ENCODE assay signal across 30 cellular contexts in genomic region chr11:57502870-57503269, GRCh38. TPM values are rescaled to one million over a fixed set of nuclear protein-coding genes. Genes with fewer than 3 reads are reported as not detected.
A peak's percentile ranks its signal among the peaks of the same experiment; 100 is the strongest.
DNase-seq lines count a peak whose midpoint lies in the region; ATAC-seq and TF ChIP-seq lines count a peak whose summit lies in the region.
"Had no signal": no experiment of that assay in that cellular context is flagged by ENCODE, and none has a peak within 500 bp of the region (broad histone marks: within the 10 kb centered on the region; RNA-seq: fewer than 3 reads in every experiment).

No MANE protein-coding gene starts in this region.

- H3K36me3 ChIP-seq in PC-9 (ENCODE audit: low read depth), result no peaks in the 10 kb centered on the region
- peaks cover 0 to 14% (median 10%) of the 10 kb centered on the region in 4 donors for H3K36me3 ChIP-seq in liver (ENCODE audit: control insufficient read depth in 4 of 4, insufficient read depth in 3 of 4, low read depth in 1 of 4, low read length in 3 of 4)
- H3K36me3 ChIP-seq in upper lobe of left lung, result peaks cover 0 to 5% (median 0%) of the 10 kb centered on the region in 4 donors
- H3K36me3 ChIP-seq: Peyer's patch had no signal

- POLR2A ChIA-PET in PC-9 (lab: Charles Lee; ENCODE audit: unreplicated experiment), result interaction anchor here (0.6 kb wide), 1 partner anchor 280 kb away, joined by 7 read pairs; no protein-coding TSS in a partner anchor

- intact Hi-C loops in PC-9 (cut with micrococcal nuclease; ENCODE audit: unreplicated experiment), result no loop called here

- H3K4me1 Mint-ChIP-seq in type B pancreatic cell (ENCODE audit: unreplicated experiment), result peaks cover 14% of the 10 kb centered on the region

- no peaks in the 10 kb centered on the region for H4K20me1 ChIP-seq in PC-9 (ENCODE audit: insufficient read depth)

- no peak for TF ChIP-seq CTCF in PC-9 (conservative IDR thresholded peaks at IDR 0.05)
- TF ChIP-seq CTCF in liver (IDR thresholded peaks at IDR 0.05; ENCODE audit: low read depth, low read length, missing input control), result no peak
- TF ChIP-seq CTCF in type B pancreatic cell (conservative IDR thresholded peaks at IDR 0.05), result no peak
- TF ChIP-seq CTCF in upper lobe of left lung (IDR thresholded peaks at IDR 0.05), result no peak

- peak overlapping the region; percentile 32 for H3K4me2 ChIP-seq in PC-9

- peak in 1 of 2 donors; percentile 21 for TF ChIP-seq RAD21 in liver (IDR thresholded peaks at IDR 0.05)

- H3K4me3 ChIP-seq in PC-9, result no peak overlapping the region
- H3K4me3 ChIP-seq in liver (ENCODE audit: low read depth in 1 of 3, low read length in 3 of 3), result no peak overlapping the region
- H3K4me3 ChIP-seq in upper lobe of left lung, result no peak overlapping the region
- H3K4me3 ChIP-seq: K562, Peyer's patch had no signal

- H3K4me1 ChIP-seq in PC-9 (replicated peaks; ENCODE audit: insufficient read depth) (peaks cover 52% of the 10 kb centered on the region), liver (ENCODE audit: control insufficient read depth in 4 of 4, insufficient read depth in 4 of 4, low read length in 3 of 4) (peaks cover 42 to 66% (median 59%) of the 10 kb centered on the region in 4 donors), upper lobe of left lung (peaks cover 17 to 31% (median 25%) of the 10 kb centered on the region in 4 donors)

- ATAC-seq in upper lobe of left lung (ENCODE audit: low FRiP score in 2 of 2), result no peak
- ATAC-seq: K562, SK-N-SH treated with all-trans-retinoic acid at 6 μM for 48 hours had no signal

- H3K27ac ChIP-seq in PC-9 (no peak overlapping the region), liver (ENCODE audit: low read depth in 1 of 2, low read length in 2 of 2) (peak overlapping the region in 1 of 2 donors; percentile 79), upper lobe of left lung (no peak overlapping the region)
- H3K27ac ChIP-seq: Peyer's patch had no signal

- H3K36me3 Mint-ChIP-seq in type B pancreatic cell, result no peaks in the 10 kb centered on the region

- no TSS peak for BruUV-seq in PC-9 (replicated peaks; lab: Mats Ljungman, UMichigan)

- CTCF ChIA-PET in PC-9 (lab: Charles Lee), result interaction anchor here (0.6 to 2.1 kb wide), 6 partner anchors 10 to 142 kb away, joined by 3 to 22 read pairs (median 4); no protein-coding TSS in a partner anchor

- H2AFZ ChIP-seq in PC-9, result no peak overlapping the region

- peak overlapping the region; percentile 53 for H3K27ac Mint-ChIP-seq in type B pancreatic cell
- H3K27ac Mint-ChIP-seq: CD4-positive, alpha-beta T cell had no signal

- H3K9me2 ChIP-seq in PC-9 (ENCODE audit: insufficient read depth), result no peaks in the 10 kb centered on the region

- H3K9me3 Mint-ChIP-seq in type B pancreatic cell, result no peaks in the 10 kb centered on the region
- H3K9me3 Mint-ChIP-seq: CD4-positive, alpha-beta T cell had no signal

- no peak for TF ChIP-seq POLR2A in upper lobe of left lung (IDR thresholded peaks at IDR 0.05)

- no peak overlapping the region for H3K9ac ChIP-seq in liver (ENCODE audit: low read depth in 1 of 2, low read length in 2 of 2)

- H3K79me2 ChIP-seq in PC-9 (ENCODE audit: low read depth), result no peaks in the 10 kb centered on the region

- peaks cover 27% of the 10 kb centered on the region for H3F3A ChIP-seq in PC-9 (ENCODE audit: insufficient read depth, low read depth)

- H3K27me3 Mint-ChIP-seq in type B pancreatic cell, result no peaks in the 10 kb centered on the region
- H3K27me3 Mint-ChIP-seq: CD4-positive, alpha-beta T cell had no signal

- no peak for TF ChIP-seq EP300 in upper lobe of left lung (IDR thresholded peaks at IDR 0.05)

- H3K4me3 Mint-ChIP-seq in type B pancreatic cell, result no peak overlapping the region
- H3K4me3 Mint-ChIP-seq: CD4-positive, alpha-beta T cell had no signal

- H3K9me3 ChIP-seq in PC-9 (ENCODE audit: insufficient read depth, low read depth) (no peaks in the 10 kb centered on the region), liver (ENCODE audit: control insufficient read depth in 4 of 4, low read length in 3 of 4) (no peaks in the 10 kb centered on the region), upper lobe of left lung (no peaks in the 10 kb centered on the region)
- H3K9me3 ChIP-seq: Peyer's patch had no signal

- DNase-seq in DMS53 (lab: John Stamatoyannopoulos, UW) (peak; percentile 9), DMS53 treated with DMSO at 0.1 percent for 48 hours (lab: John Stamatoyannopoulos, UW; ENCODE audit: unreplicated experiment) (no peak), PC-9 (no peak), type B pancreatic cell (ENCODE audit: extremely low spot score, unreplicated experiment) (no peak), AG08396 (ENCODE audit: low spot score) (no peak), upper lobe of left lung (no peak)
- no peak for DNase-seq in activated CD8-positive, alpha-beta memory T cell treated with anti-CD3 and anti-CD28 coated beads for 24 hours
- DNase-seq: 8988T; ACHN; CD4-positive, alpha-beta T cell; COR-L47; DMS79 treated with DMSO at 0.1 percent for 48 hours; GF-D8; Kasumi-1; MV-4-11; NCI-H1105; NCI-H1694; NCI-H2081 treated with DMSO at 0.1 percent for 48 hours; NCI-H2171; NCI-H226; NCI-H69; Peyer's patch; SHP77 treated with DMSO at 0.1 percent for 48 hours had no signal

- no peaks in the 10 kb centered on the region for H3K27me3 ChIP-seq in PC-9 (ENCODE audit: insufficient read depth, low read depth)
- no peaks in the 10 kb centered on the region for H3K27me3 ChIP-seq in liver (ENCODE audit: control insufficient read depth in 4 of 4, insufficient read depth in 4 of 4, low read length in 3 of 4)
- no peaks in the 10 kb centered on the region for H3K27me3 ChIP-seq in upper lobe of left lung
- H3K27me3 ChIP-seq: Peyer's patch had no signal

TF ChIP-seq in liver, 16 proteins besides CTCF, POLR2A, EP300 and RAD21 (continues in another document):
- no peak for TF ChIP-seq YY1 (IDR thresholded peaks at IDR 0.05)
- TF ChIP-seq NR2F2 (IDR thresholded peaks at IDR 0.05), result peak; percentile 80
- TF ChIP-seq FOXA1 (IDR thresholded peaks at IDR 0.05), result peak; percentile 47
- TF ChIP-seq HNF4G (IDR thresholded peaks at IDR 0.05), result peak; percentile 30
- TF ChIP-seq GABPA (IDR thresholded peaks at IDR 0.05 in 1 of 2, conservative IDR thresholded peaks at IDR 0.05 in 1 of 2), result no peak
- peak; percentile 82 to 90 for TF ChIP-seq HNF4A (conservative IDR thresholded peaks at IDR 0.05)
- peak in 1 of 2 donors; percentile 62 for TF ChIP-seq JUND (IDR thresholded peaks at IDR 0.05)
- TF ChIP-seq FOXA2 (IDR thresholded peaks at IDR 0.05), result peak; percentile 82
- TF ChIP-seq SP1 (IDR thresholded peaks at IDR 0.05), result peak; percentile 60
- TF ChIP-seq ZBTB33 (IDR thresholded peaks at IDR 0.05), result no peak

RNA-seq across cellular contexts. Expression of gene SLC43A1, which starts 12.6 kb away (rescaled TPM):
- total RNA-seq in PC-9 (2021) (3.2 and 4.0 TPM in 2 replicates), liver (100 to 1,000 TPM; 107 to 171 TPM), type B pancreatic cell (ENCODE audit: low replicate concordance) (19.0 and 20.8 TPM in 2 replicates), upper lobe of left lung (10 to 100 TPM in 5 of 6 donors, 1 to 10 TPM in 1; 7.1 to 72.3 (median 13.9) TPM)
- polyA plus RNA-seq in liver, result 100 to 1,000 TPM in 1 of 2 donors, 10 to 100 TPM in 1; 85.6 to 108 TPM

RNA-seq across cellular contexts. Expression of gene TIMM10, which starts 27.7 kb away (rescaled TPM):
- total RNA-seq in PC-9 (2021) (90.2 and 94.7 TPM in 2 replicates), liver (10 to 100 TPM; 19.8 to 23.7 TPM), type B pancreatic cell (ENCODE audit: low replicate concordance) (57.9 and 64.2 TPM in 2 replicates), upper lobe of left lung (10 to 100 TPM in 5 of 6 donors, 1 to 10 TPM in 1; 7.3 to 62.2 (median 26.8) TPM)
- 10 to 100 TPM; 36.9 to 77.4 TPM for polyA plus RNA-seq in liver

RNA-seq across cellular contexts. Expression of gene SMTNL1, which starts 34.5 kb away (rescaled TPM):
- not detected in 2 replicates for total RNA-seq in PC-9 (2021)
- total RNA-seq in liver, result not detected
- not detected for polyA plus RNA-seq in liver
- not detected in 2 replicates for total RNA-seq in type B pancreatic cell (ENCODE audit: low replicate concordance)
- total RNA-seq in upper lobe of left lung, result not detected
- total RNA-seq: CD4-positive, alpha-beta T cell; HT1080; K562; MCF 10A; OCI-LY7; Peyer's patch had no signal
- polyA plus RNA-seq: BJ, K562 had no signal

RNA-seq across cellular contexts. Expression of gene RTN4RL2, which starts 42.5 kb away (rescaled TPM):
- total RNA-seq in PC-9 (2021), result 3.4 and 4.6 TPM in 2 replicates
- total RNA-seq in liver, result under 1 TPM; 0.75 to 0.89 TPM
- polyA plus RNA-seq in liver, result 10 to 100 TPM in 1 of 2 donors, 1 to 10 TPM in 1; 5.5 to 18.1 TPM
- 8.6 and 10.4 TPM in 2 replicates for total RNA-seq in type B pancreatic cell (ENCODE audit: low replicate concordance)
- total RNA-seq in upper lobe of left lung, result 1 to 10 TPM in 5 of 6 donors, not detected in 1; 1.1 to 4.1 (median 2.0) TPM
